7 cellular contexts compared by ENCODE assay signal in genomic region chr1:155896476-155896875, GRCh38. TPM values are rescaled to one million over a fixed set of nuclear protein-coding genes. Genes with fewer than 3 reads are reported as not detected.
"Had no signal": no experiment of that assay in that cellular context is flagged by ENCODE, and none has a peak within 500 bp of the region (broad histone marks: within the 10 kb centered on the region; RNA-seq: fewer than 3 reads in every experiment).

No MANE protein-coding gene starts in this region.

RNA-seq across cellular contexts. Expression of gene RXFP4, which starts 45.0 kb away (rescaled TPM):
- total RNA-seq: GM23248, GM23338, H1, H4, H7, H9, HFFc6 had no signal
- polyA plus RNA-seq: GM23338, H1 had no signal
